In genomic region chr11:34633990-34634725, GRCh38 we compare ENCODE assay signal across 7 cellular contexts.
DNase-seq lines count a peak whose midpoint lies in the region; ATAC-seq lines count a peak whose summit lies in the region.

No MANE protein-coding gene starts in this region.

- peaks cover 11% of the 10 kb centered on the region for H3K36me3 Mint-ChIP-seq in dendritic cell treated with granulocyte-macrophage colony-stimulating factor and Interleukin-4, amounts not matched to agents 40 ng/mL and 50 ng/mL, for 4 days (ENCODE audit: low read depth)

- H3K4me3 ChIP-seq in subcutaneous abdominal adipose tissue (ENCODE audit: low read depth in 1 of 5, low read length in 5 of 5) = no peak overlapping the region

- no peaks in the 10 kb centered on the region for H3K27me3 Mint-ChIP-seq in dendritic cell treated with granulocyte-macrophage colony-stimulating factor and Interleukin-4, amounts not matched to agents 40 ng/mL and 50 ng/mL, for 4 days

- DNase-seq in NCI-H1105 (lab: John Stamatoyannopoulos, UW) (peak; percentile 38), kidney glomerular epithelial cell (lab: John Stamatoyannopoulos, UW) (no peak), cortex of kidney (lab: John Stamatoyannopoulos, UW) (no peak)

- H3K4me3 Mint-ChIP-seq in dendritic cell treated with granulocyte-macrophage colony-stimulating factor and Interleukin-4, amounts not matched to agents 40 ng/mL and 50 ng/mL, for 4 days = peak overlapping the region; percentile 34

- peaks cover 4 to 33% (median 27%) of the 10 kb centered on the region in 5 donors for H3K4me1 ChIP-seq in subcutaneous abdominal adipose tissue (ENCODE audit: control insufficient read depth in 5 of 5, insufficient read depth in 5 of 5, low read length in 5 of 5)

- H3K9me3 ChIP-seq in subcutaneous abdominal adipose tissue (ENCODE audit: control insufficient read depth in 5 of 5, low read length in 5 of 5) = no peaks in the 10 kb centered on the region

- H3K9me3 Mint-ChIP-seq in dendritic cell treated with granulocyte-macrophage colony-stimulating factor and Interleukin-4, amounts not matched to agents 40 ng/mL and 50 ng/mL, for 4 days = no peaks in the 10 kb centered on the region

- H3K9ac ChIP-seq in subcutaneous abdominal adipose tissue (ENCODE audit: low read length in 5 of 5) = no peak overlapping the region

- H3K27ac Mint-ChIP-seq in dendritic cell treated with granulocyte-macrophage colony-stimulating factor and Interleukin-4, amounts not matched to agents 40 ng/mL and 50 ng/mL, for 4 days = peak overlapping the region; percentile 73

- ATAC-seq in GM18858 (IDR thresholded peaks at IDR 0.05; ENCODE audit: unreplicated experiment) = peak; percentile 91
- ATAC-seq in HG02588 (IDR thresholded peaks at IDR 0.05; ENCODE audit: unreplicated experiment) = peak; percentile 69

- H3K27me3 ChIP-seq in subcutaneous abdominal adipose tissue (ENCODE audit: control insufficient read depth in 5 of 5, insufficient read depth in 4 of 5, low read length in 5 of 5) = no peaks in the 10 kb centered on the region

- intact Hi-C loops in dendritic cell treated with granulocyte-macrophage colony-stimulating factor and Interleukin-4, amounts not matched to agents 40 ng/mL and 50 ng/mL, for 4 days (cut with micrococcal nuclease) = loop anchor here (2.0 to 5.0 kb wide), 2 partner anchors 13 to 47 kb away; partner anchors contain the start of gene EHF

- peak overlapping the region; percentile 67 for H3K27ac ChIP-seq in subcutaneous abdominal adipose tissue (ENCODE audit: low read depth, low read length)

- peaks cover 74% of the 10 kb centered on the region for H3K4me1 Mint-ChIP-seq in dendritic cell treated with granulocyte-macrophage colony-stimulating factor and Interleukin-4, amounts not matched to agents 40 ng/mL and 50 ng/mL, for 4 days (ENCODE audit: low read depth)

- no peaks in the 10 kb centered on the region for H3K36me3 ChIP-seq in subcutaneous abdominal adipose tissue (ENCODE audit: control insufficient read depth in 5 of 5, insufficient read depth in 5 of 5, low read length in 5 of 5)
